ENCODE assay signal across 1 cellular context in the genomic region with DNA sequence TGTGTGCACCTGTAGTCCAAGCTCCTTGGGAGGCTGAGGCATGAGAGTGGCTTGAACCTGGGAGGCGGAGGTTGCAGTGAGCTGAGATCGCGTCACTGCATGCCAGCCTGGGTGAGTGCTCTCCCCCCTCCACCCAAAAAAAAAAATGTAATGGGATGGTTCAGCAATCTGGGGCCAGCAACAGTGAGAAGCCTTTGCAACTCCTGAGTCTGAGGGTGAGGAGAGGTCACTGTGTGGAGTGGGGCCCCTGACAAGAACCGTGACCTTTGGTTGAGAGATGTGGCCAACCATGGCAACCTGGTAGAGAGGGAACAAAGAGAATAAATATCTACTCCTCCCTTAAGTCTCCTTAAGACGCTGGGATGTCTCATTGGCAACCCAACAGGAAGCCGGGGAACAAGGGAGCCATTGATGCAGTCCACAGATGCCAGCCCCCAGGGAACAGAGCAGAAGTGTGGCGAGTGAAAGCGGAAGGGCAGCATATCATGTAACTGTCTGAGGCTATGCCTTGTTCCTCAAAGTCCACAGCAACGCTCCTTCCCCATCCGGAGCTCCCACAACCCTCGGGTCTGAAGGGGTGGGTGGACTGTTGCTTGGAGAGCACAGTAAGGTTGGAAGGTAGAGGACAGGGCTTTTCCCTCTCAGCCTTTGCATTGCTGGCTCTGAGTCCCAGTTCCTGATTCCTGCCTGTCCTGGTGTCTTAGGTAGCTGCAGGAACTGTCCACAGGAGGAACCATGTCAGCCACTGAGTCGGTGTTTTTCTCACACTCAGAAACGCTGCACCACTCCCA.
A peak's percentile ranks its signal among the peaks of the same experiment; 100 is the strongest.
TF ChIP-seq lines count a peak whose summit lies in the region.

No MANE protein-coding gene starts in this region.

TF ChIP-seq in HepG2, 621 proteins besides CTCF, POLR2A, EP300 and RAD21 (continued from another document):
- no peak for TF ChIP-seq ZEB1 (IDR thresholded peaks at IDR 0.05; ENCODE audit: insufficient replicate concordance, low read depth)
- peak; percentile 80 for TF ChIP-seq ZNF362 (CRISPR knock-in tag; IDR thresholded peaks at IDR 0.05; ENCODE audit: borderline replicate concordance)
- 0 out of 2 replicates have a peak, but pooled peaks have one; percentile 19 for TF ChIP-seq ZNF160 (CRISPR knock-in tag; IDR thresholded peaks at IDR 0.05)
- peak; percentile 6; the same call in 1 of the 2 replicates for TF ChIP-seq BCL6 (CRISPR knock-in tag; IDR thresholded peaks at IDR 0.05)
- peak; percentile 57; the same call in 1 of the 2 replicates for TF ChIP-seq NR2F2 (IDR thresholded peaks at IDR 0.05; ENCODE audit: borderline replicate concordance, low read depth)
- TF ChIP-seq SALL2 (CRISPR knock-in tag; IDR thresholded peaks at IDR 0.05): 0 out of 2 replicates have a peak, but pooled peaks have one; percentile 33
- TF ChIP-seq IKZF4 (CRISPR knock-in tag; IDR thresholded peaks at IDR 0.05; ENCODE audit: borderline replicate concordance, low read depth, not compliant biosample characterization): peak; percentile 50
- TF ChIP-seq ATF5 (CRISPR knock-in tag; IDR thresholded peaks at IDR 0.05; ENCODE audit: low read depth): 0 out of 2 replicates have a peak, but pooled peaks have one; percentile 43
- TF ChIP-seq FOSL2 (CRISPR knock-in tag; IDR thresholded peaks at IDR 0.05): no peak; the same call in 1 of the 2 replicates
- TF ChIP-seq SAP130 (CRISPR knock-in tag; IDR thresholded peaks at IDR 0.05; ENCODE audit: low read depth): peak; percentile 8; the same call in 1 of the 2 replicates
- TF ChIP-seq HOXA3 (CRISPR knock-in tag; IDR thresholded peaks at IDR 0.05): no peak
- 0 out of 2 replicates have a peak, but pooled peaks have one; percentile 10 for TF ChIP-seq SP5 (CRISPR knock-in tag; IDR thresholded peaks at IDR 0.05; ENCODE audit: borderline replicate concordance, low read depth)
- TF ChIP-seq NFATC3 (CRISPR knock-in tag; IDR thresholded peaks at IDR 0.05): 0 out of 2 replicates have a peak, but pooled peaks have one; percentile 63
- peak; percentile 61; the same call in 1 of the 2 replicates for TF ChIP-seq MED1 (CRISPR knock-in tag; IDR thresholded peaks at IDR 0.05)
- peak; percentile 91; the same call in 1 of the 2 replicates for TF ChIP-seq ARID2 (CRISPR knock-in tag; IDR thresholded peaks at IDR 0.05; ENCODE audit: borderline replicate concordance)
- TF ChIP-seq MAX (IDR thresholded peaks at IDR 0.05): no peak
- TF ChIP-seq REPIN1 (CRISPR knock-in tag; IDR thresholded peaks at IDR 0.05; ENCODE audit: borderline replicate concordance, low read depth): 0 out of 2 replicates have a peak, but pooled peaks have one; percentile 28
- peak; percentile 42; the same call in 1 of the 2 replicates for TF ChIP-seq ELF3 (CRISPR knock-in tag; IDR thresholded peaks at IDR 0.05)
- TF ChIP-seq ZNF691 (CRISPR knock-in tag; IDR thresholded peaks at IDR 0.05; ENCODE audit: borderline replicate concordance, low read depth): peak; percentile 64; the same call in 1 of the 2 replicates
- TF ChIP-seq ZSCAN5A (CRISPR knock-in tag; IDR thresholded peaks at IDR 0.05; ENCODE audit: borderline replicate concordance): 0 out of 2 replicates have a peak, but pooled peaks have one; percentile 16
- TF ChIP-seq GATAD2A (CRISPR knock-in tag; IDR thresholded peaks at IDR 0.05): 0 out of 2 replicates have a peak, but pooled peaks have one; percentile 15
- 0 out of 2 replicates have a peak, but pooled peaks have one; percentile 22 for TF ChIP-seq PHF21A (CRISPR knock-in tag; IDR thresholded peaks at IDR 0.05)
- TF ChIP-seq ZNF331 (CRISPR knock-in tag; IDR thresholded peaks at IDR 0.05): 0 out of 2 replicates have a peak, but pooled peaks have one; percentile 13
- TF ChIP-seq ZSCAN25 (CRISPR knock-in tag; IDR thresholded peaks at IDR 0.05): 0 out of 2 replicates have a peak, but pooled peaks have one; percentile 25
- TF ChIP-seq ZNF776 (CRISPR knock-in tag; IDR thresholded peaks at IDR 0.05): 0 out of 2 replicates have a peak, but pooled peaks have one; percentile 48
- TF ChIP-seq ZC3H13 (CRISPR knock-in tag; IDR thresholded peaks at IDR 0.05): peak; percentile 27; the same call in 1 of the 2 replicates
- TF ChIP-seq ZNF224 (CRISPR knock-in tag; IDR thresholded peaks at IDR 0.05): no peak
- TF ChIP-seq, protein P1, sequence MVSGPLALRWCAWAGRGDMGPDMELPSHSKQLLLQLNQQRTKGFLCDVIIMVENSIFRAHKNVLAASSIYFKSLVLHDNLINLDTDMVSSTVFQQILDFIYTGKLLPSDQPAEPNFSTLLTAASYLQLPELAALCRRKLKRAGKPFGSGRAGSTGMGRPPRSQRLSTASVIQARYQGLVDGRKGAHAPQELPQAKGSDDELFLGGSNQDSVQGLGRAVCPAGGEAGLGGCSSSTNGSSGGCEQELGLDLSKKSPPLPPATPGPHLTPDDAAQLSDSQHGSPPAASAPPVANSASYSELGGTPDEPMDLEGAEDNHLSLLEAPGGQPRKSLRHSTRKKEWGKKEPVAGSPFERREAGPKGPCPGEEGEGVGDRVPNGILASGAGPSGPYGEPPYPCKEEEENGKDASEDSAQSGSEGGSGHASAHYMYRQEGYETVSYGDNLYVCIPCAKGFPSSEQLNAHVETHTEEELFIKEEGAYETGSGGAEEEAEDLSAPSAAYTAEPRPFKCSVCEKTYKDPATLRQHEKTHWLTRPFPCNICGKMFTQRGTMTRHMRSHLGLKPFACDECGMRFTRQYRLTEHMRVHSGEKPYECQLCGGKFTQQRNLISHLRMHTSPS (CRISPR knock-in tag; IDR thresholded peaks at IDR 0.05; ENCODE audit: low read depth): no peak
- 0 out of 2 replicates have a peak, but pooled peaks have one; percentile 28 for TF ChIP-seq ZNF556 (CRISPR knock-in tag; IDR thresholded peaks at IDR 0.05; ENCODE audit: borderline replicate concordance)
- TF ChIP-seq GMEB1 (CRISPR knock-in tag; IDR thresholded peaks at IDR 0.05; ENCODE audit: borderline replicate concordance): peak; percentile 23; the same call in 1 of the 2 replicates
- TF ChIP-seq, protein P2, sequence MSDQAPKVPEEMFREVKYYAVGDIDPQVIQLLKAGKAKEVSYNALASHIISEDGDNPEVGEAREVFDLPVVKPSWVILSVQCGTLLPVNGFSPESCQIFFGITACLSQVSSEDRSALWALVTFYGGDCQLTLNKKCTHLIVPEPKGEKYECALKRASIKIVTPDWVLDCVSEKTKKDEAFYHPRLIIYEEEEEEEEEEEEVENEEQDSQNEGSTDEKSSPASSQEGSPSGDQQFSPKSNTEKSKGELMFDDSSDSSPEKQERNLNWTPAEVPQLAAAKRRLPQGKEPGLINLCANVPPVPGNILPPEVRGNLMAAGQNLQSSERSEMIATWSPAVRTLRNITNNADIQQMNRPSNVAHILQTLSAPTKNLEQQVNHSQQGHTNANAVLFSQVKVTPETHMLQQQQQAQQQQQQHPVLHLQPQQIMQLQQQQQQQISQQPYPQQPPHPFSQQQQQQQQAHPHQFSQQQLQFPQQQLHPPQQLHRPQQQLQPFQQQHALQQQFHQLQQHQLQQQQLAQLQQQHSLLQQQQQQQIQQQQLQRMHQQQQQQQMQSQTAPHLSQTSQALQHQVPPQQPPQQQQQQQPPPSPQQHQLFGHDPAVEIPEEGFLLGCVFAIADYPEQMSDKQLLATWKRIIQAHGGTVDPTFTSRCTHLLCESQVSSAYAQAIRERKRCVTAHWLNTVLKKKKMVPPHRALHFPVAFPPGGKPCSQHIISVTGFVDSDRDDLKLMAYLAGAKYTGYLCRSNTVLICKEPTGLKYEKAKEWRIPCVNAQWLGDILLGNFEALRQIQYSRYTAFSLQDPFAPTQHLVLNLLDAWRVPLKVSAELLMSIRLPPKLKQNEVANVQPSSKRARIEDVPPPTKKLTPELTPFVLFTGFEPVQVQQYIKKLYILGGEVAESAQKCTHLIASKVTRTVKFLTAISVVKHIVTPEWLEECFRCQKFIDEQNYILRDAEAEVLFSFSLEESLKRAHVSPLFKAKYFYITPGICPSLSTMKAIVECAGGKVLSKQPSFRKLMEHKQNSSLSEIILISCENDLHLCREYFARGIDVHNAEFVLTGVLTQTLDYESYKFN (CRISPR knock-in tag; conservative IDR thresholded peaks at IDR 0.05): 0 out of 2 replicates have a peak, but pooled peaks have one; percentile 15
- TF ChIP-seq SALL1 (CRISPR knock-in tag; IDR thresholded peaks at IDR 0.05): 0 out of 2 replicates have a peak, but pooled peaks have one; percentile 7
- peak; percentile 41; the same call in 1 of the 2 replicates for TF ChIP-seq ETV5 (CRISPR knock-in tag; IDR thresholded peaks at IDR 0.05; ENCODE audit: borderline replicate concordance)
TF ChIP-seq in HepG2: peak in this region for 84.
